Comparison of ENCODE assay signal across 24 cellular contexts in the genomic region with DNA sequence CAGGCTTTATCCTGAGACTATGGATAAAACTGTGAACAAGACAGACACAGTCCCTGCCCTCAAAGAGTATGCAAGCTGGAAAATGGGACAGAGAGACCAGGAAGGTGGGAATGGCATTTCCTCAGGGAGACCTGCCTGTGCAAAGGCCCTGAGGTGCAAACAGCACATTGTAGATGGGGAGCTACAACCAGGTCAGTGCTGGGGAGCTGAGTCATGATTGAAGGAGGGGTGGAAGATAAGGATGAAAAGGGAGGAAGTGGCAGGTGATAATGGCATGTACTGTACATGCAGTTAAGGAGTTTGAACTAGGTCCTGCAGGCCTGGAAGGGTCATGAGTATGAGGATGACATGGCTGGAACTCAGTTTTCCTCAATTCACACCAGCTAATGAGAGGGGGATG.
"Had no signal": no experiment of that assay in that cellular context is flagged by ENCODE, and none has a peak within 500 bp of the region (broad histone marks: within the 10 kb centered on the region; RNA-seq: fewer than 3 reads in every experiment).

No MANE protein-coding gene starts in this region.

- H3K36me3 ChIP-seq: breast epithelium, esophagus muscularis mucosa, heart left ventricle, neural progenitor cell, right atrium auricular region, uterus had no signal

- ATAC-seq: foreskin keratinocyte, heart left ventricle, natural killer cell had no signal

- H3K27me3 Mint-ChIP-seq: activated CD4-positive, alpha-beta memory T cell treated with anti-CD3 and anti-CD28 coated beads, Interleukin-2, amount 10 ng/mL, durations not matched to agents 7 days and 5 days; activated CD4-positive, alpha-beta T cell treated with anti-CD3 and anti-CD28 coated beads, Interleukin-2, amount 10 ng/mL, durations not matched to agents 7 days and 5 days; activated naive CD4-positive, alpha-beta T cell treated with anti-CD3 and anti-CD28 coated beads, Interleukin-2, amount 10 ng/mL, durations not matched to agents 7 days and 5 days; activated T-cell treated with anti-CD3 and anti-CD28 coated beads, Interleukin-2, amount 50 U/mL, for 24 hours; dendritic cell treated with granulocyte-macrophage colony-stimulating factor and Interleukin-4, amounts not matched to agents 40 ng/mL and 50 ng/mL, for 4 days; stimulated activated naive CD8-positive, alpha-beta T cell treated with anti-CD3 and anti-CD28 coated beads, Interleukin-15, Interleukin-2, amounts not matched to agents 100 ng/mL and 50 ng/mL, for 24 hours; type B pancreatic cell had no signal

- H3K36me3 Mint-ChIP-seq: activated naive CD4-positive, alpha-beta T cell treated with anti-CD3 and anti-CD28 coated beads, Interleukin-2, amount 10 ng/mL, durations not matched to agents 7 days and 5 days; immature natural killer cell; natural killer cell; neural progenitor cell; type B pancreatic cell had no signal

- H3K27ac ChIP-seq: breast epithelium, esophagus muscularis mucosa, foreskin keratinocyte, heart left ventricle, neural progenitor cell, right atrium auricular region, uterus had no signal

- DNase-seq: activated CD4-positive, alpha-beta memory T cell treated with anti-CD3 and anti-CD28 coated beads, Interleukin-2, amount 10 ng/mL, durations not matched to agents 7 days and 5 days; activated CD4-positive, alpha-beta T cell treated with anti-CD3 and anti-CD28 coated beads for 1 hour; activated CD4-positive, alpha-beta T cell treated with anti-CD3 and anti-CD28 coated beads, Interleukin-2, amount 10 ng/mL, durations not matched to agents 7 days and 5 days; activated CD8-positive, alpha-beta memory T cell treated with anti-CD3 and anti-CD28 coated beads, Interleukin-2, amount 50 U/mL, for 48 hours; activated gamma-delta T cell; activated naive CD4-positive, alpha-beta T cell treated with anti-CD3 and anti-CD28 coated beads, Interleukin-2, amount 10 ng/mL, durations not matched to agents 7 days and 5 days; activated T-cell treated with anti-CD3 and anti-CD28 coated beads, Interleukin-2, amount 50 U/mL, for 24 hours; endodermal cell; foreskin keratinocyte; heart left ventricle; hypothalamus; immature natural killer cell; midbrain; natural killer cell; stimulated activated CD4-positive, alpha-beta T cell treated with anti-CD3 and anti-CD28 coated beads, Interleukin-2, amount 100 ng/mL, for 48 hours; uterus had no signal

- H3K9me3 ChIP-seq: breast epithelium, uterus had no signal

- H3K27me3 ChIP-seq: breast epithelium, esophagus muscularis mucosa, foreskin keratinocyte, heart left ventricle, neural progenitor cell, right atrium auricular region, uterus had no signal

- H3K4me1 ChIP-seq: breast epithelium, foreskin keratinocyte, uterus had no signal

- H3K4me2 ChIP-seq: neural progenitor cell had no signal

- H3K4me3 ChIP-seq: breast epithelium, esophagus muscularis mucosa, heart left ventricle, neural progenitor cell, right atrium auricular region, uterus had no signal

- H3K27ac Mint-ChIP-seq: activated CD4-positive, alpha-beta memory T cell treated with anti-CD3 and anti-CD28 coated beads, Interleukin-2, amount 10 ng/mL, durations not matched to agents 7 days and 5 days; activated CD4-positive, alpha-beta T cell treated with anti-CD3 and anti-CD28 coated beads, Interleukin-2, amount 10 ng/mL, durations not matched to agents 7 days and 5 days; activated naive CD4-positive, alpha-beta T cell treated with anti-CD3 and anti-CD28 coated beads, Interleukin-2, amount 10 ng/mL, durations not matched to agents 7 days and 5 days; activated T-cell treated with anti-CD3 and anti-CD28 coated beads, Interleukin-2, amount 50 U/mL, for 24 hours; dendritic cell treated with granulocyte-macrophage colony-stimulating factor and Interleukin-4, amounts not matched to agents 40 ng/mL and 50 ng/mL, for 4 days; endodermal cell; immature natural killer cell; natural killer cell; neural progenitor cell; stimulated activated naive CD8-positive, alpha-beta T cell treated with anti-CD3 and anti-CD28 coated beads, Interleukin-15, Interleukin-2, amounts not matched to agents 100 ng/mL and 50 ng/mL, for 24 hours; type B pancreatic cell had no signal

- H3K9me3 Mint-ChIP-seq: activated CD4-positive, alpha-beta memory T cell treated with anti-CD3 and anti-CD28 coated beads, Interleukin-2, amount 10 ng/mL, durations not matched to agents 7 days and 5 days; activated CD4-positive, alpha-beta T cell treated with anti-CD3 and anti-CD28 coated beads, Interleukin-2, amount 10 ng/mL, durations not matched to agents 7 days and 5 days; activated naive CD4-positive, alpha-beta T cell treated with anti-CD3 and anti-CD28 coated beads, Interleukin-2, amount 10 ng/mL, durations not matched to agents 7 days and 5 days; activated T-cell treated with anti-CD3 and anti-CD28 coated beads, Interleukin-2, amount 50 U/mL, for 24 hours; central memory CD8-positive, alpha-beta T cell; natural killer cell; stimulated activated naive CD8-positive, alpha-beta T cell treated with anti-CD3 and anti-CD28 coated beads, Interleukin-15, Interleukin-2, amounts not matched to agents 100 ng/mL and 50 ng/mL, for 24 hours had no signal

- H2AFZ ChIP-seq: neural progenitor cell had no signal

- H3K9ac ChIP-seq: neural progenitor cell had no signal

- H3K4me1 Mint-ChIP-seq: activated CD4-positive, alpha-beta memory T cell treated with anti-CD3 and anti-CD28 coated beads, Interleukin-2, amount 10 ng/mL, durations not matched to agents 7 days and 5 days; central memory CD8-positive, alpha-beta T cell; immature natural killer cell; natural killer cell had no signal

- H3K4me3 Mint-ChIP-seq: activated CD4-positive, alpha-beta memory T cell treated with anti-CD3 and anti-CD28 coated beads, Interleukin-2, amount 10 ng/mL, durations not matched to agents 7 days and 5 days; activated CD4-positive, alpha-beta T cell treated with anti-CD3 and anti-CD28 coated beads, Interleukin-2, amount 10 ng/mL, durations not matched to agents 7 days and 5 days; activated naive CD4-positive, alpha-beta T cell treated with anti-CD3 and anti-CD28 coated beads, Interleukin-2, amount 10 ng/mL, durations not matched to agents 7 days and 5 days; activated T-cell treated with anti-CD3 and anti-CD28 coated beads, Interleukin-2, amount 50 U/mL, for 24 hours; central memory CD8-positive, alpha-beta T cell; dendritic cell treated with granulocyte-macrophage colony-stimulating factor and Interleukin-4, amounts not matched to agents 40 ng/mL and 50 ng/mL, for 4 days; endodermal cell; immature natural killer cell; natural killer cell; neural progenitor cell; stimulated activated naive CD8-positive, alpha-beta T cell treated with anti-CD3 and anti-CD28 coated beads, Interleukin-15, Interleukin-2, amounts not matched to agents 100 ng/mL and 50 ng/mL, for 24 hours; type B pancreatic cell had no signal
